8 cellular contexts compared by ENCODE assay signal in genomic region chr4:169660929-169661328, GRCh38. TPM values are rescaled to one million over a fixed set of nuclear protein-coding genes. Genes with fewer than 3 reads are reported as not detected.
A peak's percentile ranks its signal among the peaks of the same experiment; 100 is the strongest.
DNase-seq lines count a peak whose midpoint lies in the region; ATAC-seq, FAIRE-seq and TF ChIP-seq lines count a peak whose summit lies in the region.

No MANE protein-coding gene starts in this region.

- H3K4me2 ChIP-seq in astrocyte (ENCODE audit: low read length), result peak overlapping the region; percentile 86

- DNase-seq in left ventricle myocardium inferior (no peak), cardiac septum (ENCODE audit: low spot score) (no peak), astrocyte (ENCODE audit: low read depth) (no peak), left lung (no peak), NCI-H1930 (lab: John Stamatoyannopoulos, UW) (no peak)

- H3K4me1 ChIP-seq in left ventricle myocardium inferior (peaks cover 71% of the 10 kb centered on the region), astrocyte (ENCODE audit: insufficient read depth, low read length) (peaks cover 21% of the 10 kb centered on the region), left lung (peaks cover 12 to 18% of the 10 kb centered on the region in 2 donors), urinary bladder (ENCODE audit: insufficient read depth) (peaks cover 1% of the 10 kb centered on the region)

- H3K36me3 ChIP-seq in left ventricle myocardium inferior, result no peaks in the 10 kb centered on the region
- no peaks in the 10 kb centered on the region for H3K36me3 ChIP-seq in astrocyte (ENCODE audit: insufficient read depth, low read length)
- H3K36me3 ChIP-seq in left lung, result no peaks in the 10 kb centered on the region
- H3K36me3 ChIP-seq in urinary bladder (ENCODE audit: insufficient read depth), result no peaks in the 10 kb centered on the region

- no peaks in the 10 kb centered on the region for H3K9me3 Mint-ChIP-seq in astrocyte (ENCODE audit: unreplicated experiment)

- FAIRE-seq in astrocyte (lab: Jason Lieb, UNC), result no peak

- H3K79me2 ChIP-seq in astrocyte (ENCODE audit: insufficient read depth, low read length), result peaks cover 29% of the 10 kb centered on the region

- TF ChIP-seq CTCF in left ventricle myocardium inferior (IDR thresholded peaks at IDR 0.05; ENCODE audit: borderline replicate concordance) (no peak), astrocyte (IDR thresholded peaks at IDR 0.05; ENCODE audit: insufficient read depth, low read depth, low read length) (no peak), left lung (IDR thresholded peaks at IDR 0.05) (no peak)

- no peak overlapping the region for H3K27ac Mint-ChIP-seq in astrocyte (ENCODE audit: unreplicated experiment)

- no peak for ATAC-seq in left lung
- no peak for ATAC-seq in GM18520 (IDR thresholded peaks at IDR 0.05; ENCODE audit: unreplicated experiment)
- no peak for ATAC-seq in HG03045 (IDR thresholded peaks at IDR 0.05; ENCODE audit: unreplicated experiment)

- H3K4me3 ChIP-seq in left ventricle myocardium inferior (peak overlapping the region; percentile 63), astrocyte (ENCODE audit: insufficient read depth, low read depth, low read length) (peak overlapping the region; percentile 72), left lung (no peak overlapping the region), urinary bladder (ENCODE audit: low read depth, low read length) (peak overlapping the region; percentile 67)

- H3K27ac ChIP-seq in left ventricle myocardium inferior (replicated peaks), result peak overlapping the region; percentile 88
- peak overlapping the region; percentile 94 for H3K27ac ChIP-seq in astrocyte (ENCODE audit: low read depth, low read length)
- H3K27ac ChIP-seq in left lung, result peak overlapping the region; percentile 77 to 89
- no peak overlapping the region for H3K27ac ChIP-seq in urinary bladder (ENCODE audit: low read depth)

- 53% methylated on average over 3 of the region's 3 CpGs for WGBS in urinary bladder

- peaks cover 3% of the 10 kb centered on the region for H4K20me1 ChIP-seq in astrocyte (ENCODE audit: insufficient read depth, low read length)

- H3K27me3 ChIP-seq in left ventricle myocardium inferior (ENCODE audit: low read depth), result no peaks in the 10 kb centered on the region
- no peaks in the 10 kb centered on the region for H3K27me3 ChIP-seq in astrocyte (ENCODE audit: insufficient read depth, low read length)
- no peaks in the 10 kb centered on the region for H3K27me3 ChIP-seq in left lung

- H3K9ac ChIP-seq in astrocyte (ENCODE audit: low read length), result peak overlapping the region; percentile 88

- peak overlapping the region; percentile 92 for H3K4me3 Mint-ChIP-seq in astrocyte (ENCODE audit: unreplicated experiment)

- peaks cover 23% of the 10 kb centered on the region for H3K4me1 Mint-ChIP-seq in astrocyte (ENCODE audit: low read depth, unreplicated experiment)

- intact Hi-C loops in left ventricle myocardium inferior (cut with micrococcal nuclease) (no loop called here), cardiac septum (cut with DNase I) (loop anchor here (1.0 to 5.0 kb wide), 2 partner anchors 41 to 56 kb away; partner anchors contain the start of gene CLCN3), left lung (cut with DNase I) (no loop called here)

- no peaks in the 10 kb centered on the region for H3K36me3 Mint-ChIP-seq in astrocyte (ENCODE audit: low read depth, unreplicated experiment)

- H3K9me3 ChIP-seq in left ventricle myocardium inferior (replicated peaks) (no peaks in the 10 kb centered on the region), astrocyte (ENCODE audit: insufficient read depth, low read depth, low read length) (no peaks in the 10 kb centered on the region), left lung (no peaks in the 10 kb centered on the region)

- no peaks in the 10 kb centered on the region for H3K27me3 Mint-ChIP-seq in astrocyte (ENCODE audit: low read depth, unreplicated experiment)

- H2AFZ ChIP-seq in astrocyte (ENCODE audit: low read depth, low read length), result no peak overlapping the region

RNA-seq across cellular contexts. Expression of gene CLCN3, which starts 40.6 kb away (rescaled TPM):
- total RNA-seq in left ventricle myocardium inferior, result 54.1 TPM
- total RNA-seq in cardiac septum, result 61.4 TPM
- total RNA-seq in astrocyte, result 51.1 and 55.1 TPM in 2 replicates
- total RNA-seq in left lung, result 10 to 100 TPM; 48.1 to 49.4 TPM
- total RNA-seq in urinary bladder, result 62.8 TPM
- 17.6 TPM for polyA plus RNA-seq in urinary bladder

RNA-seq across cellular contexts. Expression of gene NEK1, which starts 48.5 kb away (rescaled TPM):
- total RNA-seq in left ventricle myocardium inferior (15.5 TPM), cardiac septum (17.3 TPM), astrocyte (13.0 and 15.1 TPM in 2 replicates), left lung (10 to 100 TPM; 13.2 to 14.1 TPM), urinary bladder (40.8 TPM)
- 10.0 TPM for polyA plus RNA-seq in urinary bladder

Comparison
In these comparisons a context has a peak if more than half of its experiments do, and no peak if none do; other contexts are left out.
1. H3K4me3 ChIP-seq: peak in left ventricle myocardium inferior (single experiment), astrocyte (single experiment) and urinary bladder (single experiment); none in left lung (0 of 2).